ENCODE assay signal across 8 cellular contexts in genomic region chr21:34023691-34024381, GRCh38.
"Had no signal": no experiment of that assay in that cellular context is flagged by ENCODE, and none has a peak within 500 bp of the region (broad histone marks: within the 10 kb centered on the region; RNA-seq: fewer than 3 reads in every experiment).

No MANE protein-coding gene starts in this region.

- H3K27ac Mint-ChIP-seq: activated T-cell treated with anti-CD3 and anti-CD28 coated beads, Interleukin-2, amount 50 U/mL, for 72 hours; naive thymus-derived CD8-positive, alpha-beta T cell; stimulated activated memory B cell treated with anti-CD40 and anti-IgM and Interleukin-4, amounts not matched to agents 10 μg/mL and 1 μg/mL and 100 μg/mL, for 72 hours had no signal

- DNase-seq: caudate nucleus; effector memory CD4-positive, alpha-beta T cell; lower lobe of right lung; right cardiac atrium; testis had no signal

- H3K27me3 Mint-ChIP-seq: naive thymus-derived CD8-positive, alpha-beta T cell; stimulated activated memory B cell treated with anti-CD40 and anti-IgM and Interleukin-4, amounts not matched to agents 10 μg/mL and 1 μg/mL and 100 μg/mL, for 72 hours had no signal

- H3K36me3 Mint-ChIP-seq: naive thymus-derived CD8-positive, alpha-beta T cell; stimulated activated memory B cell treated with anti-CD40 and anti-IgM and Interleukin-4, amounts not matched to agents 10 μg/mL and 1 μg/mL and 100 μg/mL, for 72 hours had no signal

- ATAC-seq: right cardiac atrium had no signal

- H3K9me3 Mint-ChIP-seq: naive thymus-derived CD8-positive, alpha-beta T cell had no signal

- H3K4me3 Mint-ChIP-seq: activated T-cell treated with anti-CD3 and anti-CD28 coated beads, Interleukin-2, amount 50 U/mL, for 72 hours; naive thymus-derived CD8-positive, alpha-beta T cell; stimulated activated memory B cell treated with anti-CD40 and anti-IgM and Interleukin-4, amounts not matched to agents 10 μg/mL and 1 μg/mL and 100 μg/mL, for 72 hours had no signal
